ENCODE assay signal across 14 cellular contexts in genomic region chr1:208149776-208150514, GRCh38.
A peak's percentile ranks its signal among the peaks of the same experiment; 100 is the strongest.
DNase-seq lines count a peak whose midpoint lies in the region; ATAC-seq, FAIRE-seq and TF ChIP-seq lines count a peak whose summit lies in the region.
"Had no signal": no experiment of that assay in that cellular context is flagged by ENCODE, and none has a peak within 500 bp of the region (broad histone marks: within the 10 kb centered on the region; RNA-seq: fewer than 3 reads in every experiment).

No MANE protein-coding gene starts in this region.

- ATAC-seq in HepG2 = peak; percentile 100
- no peak for ATAC-seq in HG02588 (IDR thresholded peaks at IDR 0.05; ENCODE audit: unreplicated experiment)
- no peak for ATAC-seq in GM18519 (IDR thresholded peaks at IDR 0.05; ENCODE audit: low FRiP score, unreplicated experiment)
- ATAC-seq: activated CD8-positive, alpha-beta T cell treated with anti-CD3 and anti-CD28 coated beads, Interleukin-2, amount 10 ng/mL, durations not matched to agents 7 days and 5 days had no signal

- H2AFZ ChIP-seq in HepG2 (ENCODE audit: low read length) (no peak overlapping the region), MM.1S (ENCODE audit: low read length) (no peak overlapping the region)

- H3K4me3 ChIP-seq in HepG2 (replicated peaks in 1 of 3; ENCODE audit: insufficient read depth in 1 of 3, low read depth in 2 of 3, low read length in 3 of 3) = peak overlapping the region in 1 of 3 experiments; percentile 20; a peak in 1 of 6 replicates
- no peak overlapping the region for H3K4me3 ChIP-seq in thyroid gland (replicated peaks in 1 of 3)
- no peak overlapping the region for H3K4me3 ChIP-seq in MM.1S (ENCODE audit: low read length)
- H3K4me3 ChIP-seq: vagina had no signal

- H3K36me3 ChIP-seq in HepG2 (replicated peaks in 1 of 2; ENCODE audit: control insufficient read depth in 1 of 2, insufficient read depth in 2 of 2, low read length in 2 of 2) (no peaks in the 10 kb centered on the region), thyroid gland (no peaks in the 10 kb centered on the region), MM.1S (replicated peaks; ENCODE audit: insufficient read depth, low read length) (no peaks in the 10 kb centered on the region)
- H3K36me3 ChIP-seq: vagina had no signal

- H3F3A ChIP-seq in MM.1S (ENCODE audit: insufficient read depth, low read length) = no peaks in the 10 kb centered on the region

- WGBS in HepG2 (ENCODE audit: low lambda C conversion rate) = 23% methylated on average over 7 of the region's 9 CpGs
- WGBS in thyroid gland, 2 donors = 40 to 41% methylated on average over 9 of the region's 9 CpGs

- H3K27ac ChIP-seq in HepG2 (ENCODE audit: extremely low read length, insufficient read depth, low read length) (peak overlapping the region; percentile 19), thyroid gland (peak overlapping the region in 2 of 3 donors; percentile 13 to 37), MM.1S (ENCODE audit: low read length) (no peak overlapping the region)
- H3K27ac ChIP-seq: HL-60, vagina had no signal

- H3K9me2 ChIP-seq in MM.1S (replicated peaks; ENCODE audit: insufficient read depth, low read length) = no peaks in the 10 kb centered on the region

- FAIRE-seq in HepG2 (lab: Jason Lieb, UNC) = peak; percentile 77

- 0 out of 2 replicates have a peak overlapping the region, but pooled peaks have one; percentile 28 for H3K9ac ChIP-seq in HepG2 (ENCODE audit: insufficient read depth, low read depth, low read length)
- H3K9ac ChIP-seq in MM.1S (ENCODE audit: low read length) = no peak overlapping the region

- no peaks in the 10 kb centered on the region for H4K20me1 ChIP-seq in HepG2 (ENCODE audit: insufficient read depth, low read length)
- H4K20me1 ChIP-seq in MM.1S (ENCODE audit: insufficient read depth, low read length) = no peaks in the 10 kb centered on the region

- in situ Hi-C loops in HepG2 (cut with HindIII; ENCODE audit: extremely low pct_ligation_motif_present, low pct_unique_long_range_greater_than_20kb) = no loop called here

- H3K9me3 ChIP-seq in HepG2 (ENCODE audit: low read length) (no peaks in the 10 kb centered on the region), thyroid gland (no peaks in the 10 kb centered on the region), MM.1S (replicated peaks; ENCODE audit: insufficient read depth, low read length) (no peaks in the 10 kb centered on the region)
- H3K9me3 ChIP-seq: vagina had no signal

- TF ChIP-seq EP300 in HepG2 (IDR thresholded peaks at IDR 0.05; ENCODE audit: low read depth in 2 of 2, low read length in 2 of 2) (no peak), HepG2 (CRISPR knock-in tag; IDR thresholded peaks at IDR 0.05; ENCODE audit: borderline replicate concordance) (no peak)

- H3K79me2 ChIP-seq in HepG2 (ENCODE audit: insufficient read depth, low read length) = no peaks in the 10 kb centered on the region
- no peaks in the 10 kb centered on the region for H3K79me2 ChIP-seq in MM.1S (ENCODE audit: low read length)

- TF ChIP-seq POLR2A in HepG2 (IDR thresholded peaks at IDR 0.05; ENCODE audit: insufficient read depth in 1 of 2, low read depth in 2 of 2, low read length in 2 of 2) = no peak
- TF ChIP-seq POLR2A in thyroid gland (IDR thresholded peaks at IDR 0.05) = peak in 1 of 2 donors; percentile 34

- H3K4me2 ChIP-seq in HepG2 (ENCODE audit: low read depth, low read length) (peak overlapping the region; percentile 62), MM.1S (ENCODE audit: low read depth, low read length) (no peak overlapping the region)

- TF ChIP-seq CTCF in HepG2 (CRISPR knock-in tag; IDR thresholded peaks at IDR 0.05) (peak; percentile 37), thyroid gland (IDR thresholded peaks at IDR 0.05) (peak in 1 of 6 experiments; percentile 16), MM.1S (IDR thresholded peaks at IDR 0.05; ENCODE audit: low read length) (no peak)

- H3K27me3 ChIP-seq in HepG2 (ENCODE audit: control insufficient read depth in 1 of 2, insufficient read depth in 2 of 2, low read length in 2 of 2) (no peaks in the 10 kb centered on the region), thyroid gland (no peaks in the 10 kb centered on the region), MM.1S (replicated peaks; ENCODE audit: insufficient read depth, low read length) (no peaks in the 10 kb centered on the region)
- H3K27me3 ChIP-seq: vagina had no signal

- intact Hi-C loops in HepG2 (cut with micrococcal nuclease; ENCODE audit: unreplicated experiment) (no loop called here), thyroid gland (cut with DNase I) (no loop called here)

- POLR2A ChIA-PET in HepG2 (lab: Yijun Ruan, JAX) = interaction anchor here (0.8 to 1.4 kb wide), 4 partner anchors 9 to 53 kb away, joined by 3 to 11 read pairs (median 6); no protein-coding TSS in a partner anchor

- H3K4me1 ChIP-seq in HepG2 (ENCODE audit: insufficient read depth, low read length) (peaks cover 20% of the 10 kb centered on the region), thyroid gland (peaks cover 46 to 68% of the 10 kb centered on the region in 2 donors), MM.1S (ENCODE audit: low read length) (no peaks in the 10 kb centered on the region)

- no TSS peak for BruUV-seq in HepG2 (replicated peaks; lab: Mats Ljungman, UMichigan)

- peak; percentile 44; the same call in 1 of the 2 replicates for TF ChIP-seq RAD21 in HepG2 (CRISPR knock-in tag; IDR thresholded peaks at IDR 0.05)

- peak; percentile 17 to 48 for DNase-seq in NCI-H526 (lab: John Stamatoyannopoulos, UW)
- no peak for DNase-seq in NCI-H526 treated with DMSO at 0.1 percent for 48 hours (lab: John Stamatoyannopoulos, UW)
- peak; percentile 47 for DNase-seq in brain pericyte (ENCODE audit: low read depth, low spot score)
- DNase-seq in HepG2 (ENCODE audit: low spot score) = peak; percentile 66
- peak; percentile 67 to 72 for DNase-seq in thyroid gland
- DNase-seq in MM.1S = no peak
- DNase-seq: activated CD8-positive, alpha-beta T cell treated with anti-CD3 and anti-CD28 coated beads, Interleukin-2, amount 10 ng/mL, durations not matched to agents 7 days and 5 days; activated naive CD4-positive, alpha-beta T cell; DMS79 treated with DMSO at 0.1 percent for 48 hours; stimulated activated CD4-positive, alpha-beta T cell treated with anti-CD3 and anti-CD28 coated beads, Interleukin-2, amount 100 ng/mL, for 24 hours had no signal

- CTCF ChIA-PET in HepG2 (lab: Yijun Ruan, JAX; ENCODE audit: low intra/inter-chr PET ratio, low total read pairs) = no interaction called here

TF ChIP-seq in HepG2, 621 proteins besides CTCF, POLR2A, EP300 and RAD21 (continues in another document):
- TF ChIP-seq MAZ (IDR thresholded peaks at IDR 0.05; ENCODE audit: borderline replicate concordance, low read depth, low read length) (no peak), MAZ (CRISPR knock-in tag; IDR thresholded peaks at IDR 0.05; ENCODE audit: low read depth) (0 out of 2 replicates have a peak, but pooled peaks have one; percentile 23), ZNF292 (CRISPR knock-in tag; IDR thresholded peaks at IDR 0.05; ENCODE audit: borderline replicate concordance, low read depth) (no peak), ZNF614 (CRISPR knock-in tag; IDR thresholded peaks at IDR 0.05; ENCODE audit: borderline replicate concordance) (peak; percentile 40; the same call in 1 of the 2 replicates), SMAD3 (CRISPR knock-in tag; IDR thresholded peaks at IDR 0.05) (no peak), SALL1 (CRISPR knock-in tag; IDR thresholded peaks at IDR 0.05) (peak; percentile 31; the same call in 1 of the 2 replicates), ZNF792 (CRISPR knock-in tag; IDR thresholded peaks at IDR 0.05) (peak; percentile 78), ZFX (CRISPR knock-in tag; IDR thresholded peaks at IDR 0.05; ENCODE audit: low read depth) (peak; percentile 44; the same call in 1 of the 2 replicates), FOXP1 (IDR thresholded peaks at IDR 0.05) (no peak), FOXP1 (CRISPR knock-in tag; IDR thresholded peaks at IDR 0.05) (peak; percentile 13; the same call in 1 of the 2 replicates), STAG1 (CRISPR knock-in tag; IDR thresholded peaks at IDR 0.05) (peak; percentile 30), PITX1 (CRISPR knock-in tag; IDR thresholded peaks at IDR 0.05) (peak; percentile 27; the same call in 1 of the 2 replicates), ZNF780A (CRISPR knock-in tag; IDR thresholded peaks at IDR 0.05) (no peak), HNF4A (CRISPR knock-in tag; IDR thresholded peaks at IDR 0.05) (peak; percentile 35; the same call in 1 of the 2 replicates), NFYC (CRISPR knock-in tag; IDR thresholded peaks at IDR 0.05) (no peak), ELF4 (CRISPR knock-in tag; IDR thresholded peaks at IDR 0.05; ENCODE audit: borderline replicate concordance) (no peak)
- TF ChIP-seq, protein P1, sequence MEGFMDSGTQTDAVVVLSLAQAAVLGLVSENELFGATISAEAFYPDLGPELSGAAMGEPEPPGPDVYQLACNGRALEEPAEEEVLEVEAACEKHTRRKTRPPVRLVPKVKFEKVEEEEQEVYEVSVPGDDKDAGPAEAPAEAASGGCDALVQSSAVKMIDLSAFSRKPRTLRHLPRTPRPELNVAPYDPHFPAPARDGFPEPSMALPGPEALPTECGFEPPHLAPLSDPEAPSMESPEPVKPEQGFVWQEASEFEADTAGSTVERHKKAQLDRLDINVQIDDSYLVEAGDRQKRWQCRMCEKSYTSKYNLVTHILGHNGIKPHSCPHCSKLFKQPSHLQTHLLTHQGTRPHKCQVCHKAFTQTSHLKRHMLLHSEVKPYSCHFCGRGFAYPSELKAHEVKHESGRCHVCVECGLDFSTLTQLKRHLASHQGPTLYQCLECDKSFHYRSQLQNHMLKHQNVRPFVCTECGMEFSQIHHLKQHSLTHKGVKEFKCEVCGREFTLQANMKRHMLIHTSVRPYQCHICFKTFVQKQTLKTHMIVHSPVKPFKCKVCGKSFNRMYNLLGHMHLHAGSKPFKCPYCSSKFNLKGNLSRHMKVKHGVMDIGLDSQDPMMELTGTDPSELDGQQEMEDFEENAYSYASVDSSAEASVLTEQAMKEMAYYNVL (CRISPR knock-in tag; IDR thresholded peaks at IDR 0.05; ENCODE audit: borderline replicate concordance) = no peak
- TF ChIP-seq, protein P2, sequence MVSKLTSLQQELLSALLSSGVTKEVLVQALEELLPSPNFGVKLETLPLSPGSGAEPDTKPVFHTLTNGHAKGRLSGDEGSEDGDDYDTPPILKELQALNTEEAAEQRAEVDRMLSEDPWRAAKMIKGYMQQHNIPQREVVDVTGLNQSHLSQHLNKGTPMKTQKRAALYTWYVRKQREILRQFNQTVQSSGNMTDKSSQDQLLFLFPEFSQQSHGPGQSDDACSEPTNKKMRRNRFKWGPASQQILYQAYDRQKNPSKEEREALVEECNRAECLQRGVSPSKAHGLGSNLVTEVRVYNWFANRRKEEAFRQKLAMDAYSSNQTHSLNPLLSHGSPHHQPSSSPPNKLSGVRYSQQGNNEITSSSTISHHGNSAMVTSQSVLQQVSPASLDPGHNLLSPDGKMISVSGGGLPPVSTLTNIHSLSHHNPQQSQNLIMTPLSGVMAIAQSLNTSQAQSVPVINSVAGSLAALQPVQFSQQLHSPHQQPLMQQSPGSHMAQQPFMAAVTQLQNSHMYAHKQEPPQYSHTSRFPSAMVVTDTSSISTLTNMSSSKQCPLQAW (CRISPR knock-in tag; IDR thresholded peaks at IDR 0.05) = peak; percentile 80

Comparison
In these comparisons a context has a peak if more than half of its experiments do, and no peak if none do; other contexts are left out.
1. DNase-seq: peak in NCI-H526 (2 of 2), brain pericyte (single experiment), HepG2 (single experiment) and thyroid gland (2 of 2); none in NCI-H526 treated with DMSO at 0.1 percent for 48 hours (single experiment) and MM.1S (single experiment).